ENCODE assay signal across 21 cellular contexts in the genomic region with DNA sequence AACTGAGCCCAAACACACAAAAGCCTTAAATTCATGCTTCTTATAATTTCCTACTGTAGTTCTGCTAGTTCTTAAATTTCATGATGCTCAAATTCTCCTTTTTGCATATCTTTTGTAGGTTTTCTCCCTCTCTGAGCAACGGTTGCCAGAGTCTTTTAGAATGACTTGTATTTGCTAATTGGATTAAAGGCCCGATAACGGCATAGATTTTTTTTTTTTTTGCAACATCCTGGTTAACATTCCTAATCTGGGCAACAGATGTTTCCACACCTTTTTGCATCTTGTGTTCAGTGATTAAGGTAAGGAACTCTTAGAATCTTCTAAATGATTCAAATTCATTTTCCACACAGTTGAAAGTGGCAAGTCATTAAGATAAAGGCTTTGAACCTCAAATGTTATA.
"Had no signal": no experiment of that assay in that cellular context is flagged by ENCODE, and none has a peak within 500 bp of the region (broad histone marks: within the 10 kb centered on the region; RNA-seq: fewer than 3 reads in every experiment).

No MANE protein-coding gene starts in this region.

- FAIRE-seq: RCC 7860 had no signal

- H3K9me3 ChIP-seq: SJSA1 had no signal

- DNase-seq: KBM-7, MV-4-11, NCI-H1048, NCI-H1105 treated with DMSO at 0.1 percent for 48 hours, NCI-H1417 treated with DMSO at 0.1 percent for 48 hours, NCI-H146, NCI-H1694 treated with DMSO at 0.1 percent for 48 hours, NCI-H1930, NCI-H2081, NCI-H2107, NCI-H2227 treated with DMSO at 0.1 percent for 48 hours, NCI-H526, Right ventricle myocardium superior, RPMI8226, SIG-M5, T-helper 1 cell, T-helper 17 cell had no signal

- H3K36me3 ChIP-seq: SJSA1 had no signal

- H3K27me3 ChIP-seq: SJSA1 had no signal

- H3K27ac ChIP-seq: HL-60, SJSA1, SK-N-MC had no signal

- H3K4me1 ChIP-seq: SJSA1 had no signal

- H3K4me3 ChIP-seq: SJSA1, SK-N-MC had no signal

- ATAC-seq: T-helper 17 cell had no signal
